18 cellular contexts compared by ENCODE assay signal in genomic region chr7:103880201-103880600, GRCh38.
A peak's percentile ranks its signal among the peaks of the same experiment; 100 is the strongest.
DNase-seq lines count a peak whose midpoint lies in the region; TF ChIP-seq lines count a peak whose summit lies in the region.
"Had no signal": no experiment of that assay in that cellular context is flagged by ENCODE, and none has a peak within 500 bp of the region (broad histone marks: within the 10 kb centered on the region; RNA-seq: fewer than 3 reads in every experiment).

No MANE protein-coding gene starts in this region.

- no peak overlapping the region for H2AFZ ChIP-seq in hepatocyte

- no peak overlapping the region for H3K4me2 ChIP-seq in hepatocyte
- H3K4me2 ChIP-seq: A549, BLaER1 had no signal

- no peaks in the 10 kb centered on the region for H3K9me2 ChIP-seq in hepatocyte (replicated peaks; ENCODE audit: insufficient read depth)

- WGBS in hepatocyte (ENCODE audit: low lambda C conversion rate, missing lambda C conversion rate): 74% methylated on average over 3 of the region's 3 CpGs

- peaks cover 2% of the 10 kb centered on the region for H3K27me3 Mint-ChIP-seq in glutamatergic neuron (ENCODE audit: unreplicated experiment)
- peaks cover 3% of the 10 kb centered on the region for H3K27me3 Mint-ChIP-seq in osteocyte (ENCODE audit: unreplicated experiment)

- peak; percentile 78 for DNase-seq in COR-L47 (lab: John Stamatoyannopoulos, UW)
- peak; percentile 66 for DNase-seq in NCI-H146 (lab: John Stamatoyannopoulos, UW)
- peak; percentile 34 for DNase-seq in NCI-H748 treated with DMSO at 0.1 percent for 48 hours (lab: John Stamatoyannopoulos, UW)
- DNase-seq in glutamatergic neuron: no peak
- DNase-seq in kidney tubule cell (ENCODE audit: low spot score): no peak
- DNase-seq in osteocyte (ENCODE audit: extremely low spot score, unreplicated experiment): no peak
- DNase-seq in hepatocyte (ENCODE audit: low spot score): no peak
- DNase-seq: AML-193; Calu3; CD4-positive, alpha-beta memory T cell; DMS79 treated with DMSO at 0.1 percent for 48 hours; H9 had no signal

- H3K4me1 Mint-ChIP-seq in glutamatergic neuron (ENCODE audit: low read depth, unreplicated experiment): peaks cover 13% of the 10 kb centered on the region
- H3K4me1 Mint-ChIP-seq in osteocyte (ENCODE audit: unreplicated experiment): no peaks in the 10 kb centered on the region
- H3K4me1 Mint-ChIP-seq: CD14-positive monocyte; CD4-positive, alpha-beta memory T cell had no signal

- H3K4me3 Mint-ChIP-seq in glutamatergic neuron (ENCODE audit: unreplicated experiment) (no peak overlapping the region), osteocyte (ENCODE audit: unreplicated experiment) (no peak overlapping the region)
- H3K4me3 Mint-ChIP-seq: CD14-positive monocyte; CD4-positive, alpha-beta memory T cell; H9 had no signal

- H3K79me2 ChIP-seq in hepatocyte: no peaks in the 10 kb centered on the region

- TF ChIP-seq CTCF in glutamatergic neuron (IDR thresholded peaks at IDR 0.05; ENCODE audit: partially characterized antibody, unreplicated experiment) (no peak), osteocyte (IDR thresholded peaks at IDR 0.05) (no peak), hepatocyte (IDR thresholded peaks at IDR 0.05; ENCODE audit: poor library complexity) (no peak)

- H3K9me3 Mint-ChIP-seq in glutamatergic neuron (ENCODE audit: unreplicated experiment) (peaks cover 2% of the 10 kb centered on the region), osteocyte (ENCODE audit: unreplicated experiment) (no peaks in the 10 kb centered on the region)
- H3K9me3 Mint-ChIP-seq: H9 had no signal

- H3K27ac Mint-ChIP-seq in glutamatergic neuron (ENCODE audit: unreplicated experiment): peak overlapping the region; percentile 26
- H3K27ac Mint-ChIP-seq in osteocyte (ENCODE audit: unreplicated experiment): no peak overlapping the region
- H3K27ac Mint-ChIP-seq: CD14-positive monocyte, H9 had no signal

- no peaks in the 10 kb centered on the region for H3K9me3 ChIP-seq in hepatocyte (ENCODE audit: low read depth)
- H3K9me3 ChIP-seq: A549, BLaER1 had no signal

- H3K36me3 ChIP-seq in hepatocyte (replicated peaks; ENCODE audit: insufficient read depth, low read depth): no peaks in the 10 kb centered on the region
- H3K36me3 ChIP-seq: BLaER1 had no signal

- no peaks in the 10 kb centered on the region for H4K20me1 ChIP-seq in hepatocyte (ENCODE audit: insufficient read depth, poor library complexity, severe bottlenecking)
- H4K20me1 ChIP-seq: BLaER1 had no signal

- no peaks in the 10 kb centered on the region for H3K4me1 ChIP-seq in hepatocyte (ENCODE audit: insufficient read depth)
- H3K4me1 ChIP-seq: A549, BLaER1 had no signal

- H3K27me3 ChIP-seq in hepatocyte: no peaks in the 10 kb centered on the region
- H3K27me3 ChIP-seq: BLaER1 had no signal

- peaks cover 10% of the 10 kb centered on the region for H3K36me3 Mint-ChIP-seq in glutamatergic neuron (ENCODE audit: unreplicated experiment)
- no peaks in the 10 kb centered on the region for H3K36me3 Mint-ChIP-seq in osteocyte (ENCODE audit: unreplicated experiment)
- H3K36me3 Mint-ChIP-seq: CD14-positive monocyte; CD4-positive, alpha-beta memory T cell had no signal

- no peak overlapping the region for H3K4me3 ChIP-seq in hepatocyte
- H3K4me3 ChIP-seq: A549, BLaER1, GM12878 had no signal

- H3K27ac ChIP-seq in hepatocyte: no peak overlapping the region
- H3K27ac ChIP-seq: 22Rv1, A549, BLaER1, HL-60 had no signal

Comparison
In these comparisons a context has a peak if more than half of its experiments do, and no peak if none do; other contexts are left out.
1. DNase-seq: peak in COR-L47 (single experiment), NCI-H146 (single experiment) and NCI-H748 treated with DMSO at 0.1 percent for 48 hours (single experiment); none in glutamatergic neuron (single experiment), kidney tubule cell (single experiment), osteocyte (single experiment) and hepatocyte (single experiment).